1 cellular context compared by ENCODE assay signal in the genomic region with DNA sequence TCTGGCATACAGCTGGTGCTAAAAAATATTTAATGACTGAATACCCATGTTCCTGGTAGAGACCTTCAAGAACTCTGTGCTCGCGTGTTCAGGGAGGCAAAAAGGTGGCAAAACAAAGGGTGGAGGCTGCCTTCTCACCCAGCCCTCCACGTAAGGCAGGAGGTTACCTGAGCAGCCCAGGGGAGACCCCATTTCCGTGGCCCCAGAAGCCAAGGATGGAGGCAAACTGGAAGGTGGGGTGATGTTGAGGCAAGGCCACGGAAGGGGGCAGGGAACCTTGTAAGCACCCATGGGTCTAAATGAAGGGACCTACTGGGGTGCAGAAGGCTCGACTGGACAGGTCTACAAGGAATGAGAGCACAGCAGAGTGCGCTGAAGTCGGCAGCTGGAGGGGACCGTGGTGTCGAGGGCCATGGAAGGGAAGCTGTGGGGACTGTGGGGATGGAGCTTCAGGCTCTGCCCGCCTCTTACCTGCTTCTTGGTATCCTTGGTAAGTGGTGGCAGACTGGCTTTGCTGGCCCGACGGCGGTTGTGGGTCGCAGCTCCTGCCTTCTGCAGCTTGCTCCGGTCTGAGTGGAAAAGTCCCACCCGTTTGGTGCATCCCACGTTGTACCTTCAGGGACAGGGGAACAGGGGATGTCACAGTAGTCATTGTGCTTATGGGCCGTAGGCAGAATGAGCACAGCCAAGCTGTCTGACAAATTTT.
TF ChIP-seq lines count a peak whose summit lies in the region.

No MANE protein-coding gene starts in this region.

TF ChIP-seq in SK-N-SH, 30 proteins besides CTCF, POLR2A, EP300 and RAD21:
- TF ChIP-seq SMC3 (IDR thresholded peaks at IDR 0.05; ENCODE audit: low read depth, low read length) (no peak), JUND (IDR thresholded peaks at IDR 0.05) (no peak), MEF2A (IDR thresholded peaks at IDR 0.05; ENCODE audit: borderline replicate concordance, low read depth) (no peak), FOXM1 (IDR thresholded peaks at IDR 0.05; ENCODE audit: low read depth) (no peak), YY1 (IDR thresholded peaks at IDR 0.05; ENCODE audit: low read depth) (no peak), MXI1 (IDR thresholded peaks at IDR 0.05; ENCODE audit: low read depth, low read length) (no peak), TAF1 (IDR thresholded peaks at IDR 0.05; ENCODE audit: borderline replicate concordance, low read depth, low read length) (no peak), GATA2 (CRISPR knock-in tag; IDR thresholded peaks at IDR 0.05) (no peak), TEAD4 (IDR thresholded peaks at IDR 0.05; ENCODE audit: borderline replicate concordance, insufficient read depth) (no peak), FOSL2 (IDR thresholded peaks at IDR 0.05; ENCODE audit: borderline replicate concordance, low read depth) (no peak), NFIC (IDR thresholded peaks at IDR 0.05; ENCODE audit: borderline replicate concordance) (no peak), NRF1 (IDR thresholded peaks at IDR 0.05; ENCODE audit: low read depth, low read length) (no peak), FOXJ3 (CRISPR knock-in tag; IDR thresholded peaks at IDR 0.05) (no peak)
- TF ChIP-seq, protein P1, sequence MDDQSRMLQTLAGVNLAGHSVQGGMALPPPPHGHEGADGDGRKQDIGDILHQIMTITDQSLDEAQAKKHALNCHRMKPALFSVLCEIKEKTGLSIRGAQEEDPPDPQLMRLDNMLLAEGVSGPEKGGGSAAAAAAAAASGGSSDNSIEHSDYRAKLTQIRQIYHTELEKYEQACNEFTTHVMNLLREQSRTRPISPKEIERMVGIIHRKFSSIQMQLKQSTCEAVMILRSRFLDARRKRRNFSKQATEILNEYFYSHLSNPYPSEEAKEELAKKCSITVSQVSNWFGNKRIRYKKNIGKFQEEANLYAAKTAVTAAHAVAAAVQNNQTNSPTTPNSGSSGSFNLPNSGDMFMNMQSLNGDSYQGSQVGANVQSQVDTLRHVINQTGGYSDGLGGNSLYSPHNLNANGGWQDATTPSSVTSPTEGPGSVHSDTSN (IDR thresholded peaks at IDR 0.05) = no peak
- TF ChIP-seq, protein P2, sequence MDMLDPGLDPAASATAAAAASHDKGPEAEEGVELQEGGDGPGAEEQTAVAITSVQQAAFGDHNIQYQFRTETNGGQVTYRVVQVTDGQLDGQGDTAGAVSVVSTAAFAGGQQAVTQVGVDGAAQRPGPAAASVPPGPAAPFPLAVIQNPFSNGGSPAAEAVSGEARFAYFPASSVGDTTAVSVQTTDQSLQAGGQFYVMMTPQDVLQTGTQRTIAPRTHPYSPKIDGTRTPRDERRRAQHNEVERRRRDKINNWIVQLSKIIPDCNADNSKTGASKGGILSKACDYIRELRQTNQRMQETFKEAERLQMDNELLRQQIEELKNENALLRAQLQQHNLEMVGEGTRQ (IDR thresholded peaks at IDR 0.05; ENCODE audit: borderline replicate concordance, low read depth, low read length) = no peak
- TF ChIP-seq, protein P3, sequence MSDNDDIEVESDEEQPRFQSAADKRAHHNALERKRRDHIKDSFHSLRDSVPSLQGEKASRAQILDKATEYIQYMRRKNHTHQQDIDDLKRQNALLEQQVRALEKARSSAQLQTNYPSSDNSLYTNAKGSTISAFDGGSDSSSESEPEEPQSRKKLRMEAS (IDR thresholded peaks at IDR 0.05; ENCODE audit: low read depth) = no peak
